Comparison of ENCODE assay signal across 8 cellular contexts in the genomic region with DNA sequence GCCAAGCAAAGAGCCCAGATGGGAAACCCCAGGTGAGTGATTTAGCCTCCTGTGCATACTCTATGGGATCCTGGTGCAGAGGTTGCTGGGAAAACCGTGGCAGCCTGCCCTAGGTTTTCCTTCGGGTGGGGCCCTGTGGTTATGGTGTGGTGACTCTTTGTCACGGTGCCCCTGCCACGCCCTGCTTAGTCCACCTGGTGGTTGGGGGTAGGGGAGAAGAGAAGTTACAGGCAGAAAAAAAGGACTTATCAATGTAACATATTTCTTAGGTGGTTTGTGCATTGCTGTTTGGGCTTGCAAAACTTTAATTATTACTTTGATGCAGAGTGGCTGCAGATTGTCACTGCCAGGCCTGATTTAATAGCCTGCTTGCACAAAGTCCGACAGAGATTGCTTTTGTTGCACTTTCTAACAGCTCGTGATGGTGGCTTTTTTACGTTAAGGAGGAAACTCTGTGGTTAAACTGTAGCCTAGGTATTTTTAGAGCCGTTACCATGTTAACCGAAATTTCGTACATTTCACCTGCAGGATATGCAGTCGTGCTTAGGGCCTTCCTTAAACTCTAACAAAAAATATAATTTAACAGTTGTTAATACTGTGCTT.
DNase-seq lines count a peak whose midpoint lies in the region; ATAC-seq, FAIRE-seq and TF ChIP-seq lines count a peak whose summit lies in the region.

No MANE protein-coding gene starts in this region.

- H3K27me3 ChIP-seq in CD8-positive, alpha-beta memory T cell (ENCODE audit: insufficient read depth, low read length, poor library complexity, severe bottlenecking): no peaks in the 10 kb centered on the region
- H3K27me3 ChIP-seq in bronchial epithelial cell (ENCODE audit: control insufficient read depth, insufficient read depth, low read length): no peaks in the 10 kb centered on the region
- H3K27me3 ChIP-seq in naive thymus-derived CD4-positive, alpha-beta T cell (ENCODE audit: control insufficient read depth in 2 of 2, insufficient read depth in 2 of 2, low read length in 2 of 2): no peaks in the 10 kb centered on the region
- H3K27me3 ChIP-seq in H7 (ENCODE audit: control insufficient read depth, insufficient read depth, low read length): no peaks in the 10 kb centered on the region

- ATAC-seq in GM19324 (IDR thresholded peaks at IDR 0.05; ENCODE audit: low FRiP score, unreplicated experiment) (peak; percentile 78), HG03280 (IDR thresholded peaks at IDR 0.05; ENCODE audit: unreplicated experiment) (peak; percentile 75)
- peak; percentile 89 for ATAC-seq in naive thymus-derived CD4-positive, alpha-beta T cell

- H3K27ac ChIP-seq in CD8-positive, alpha-beta memory T cell (ENCODE audit: low read depth, low read length): peak overlapping the region; percentile 75
- H3K27ac ChIP-seq in naive thymus-derived CD4-positive, alpha-beta T cell (ENCODE audit: low read depth, low read length): peak overlapping the region; percentile 82

- H3K9me3 ChIP-seq in CD8-positive, alpha-beta memory T cell (ENCODE audit: low read length): no peaks in the 10 kb centered on the region
- no peaks in the 10 kb centered on the region for H3K9me3 ChIP-seq in naive thymus-derived CD4-positive, alpha-beta T cell (ENCODE audit: control insufficient read depth in 2 of 3, low read length in 3 of 3)

- DNase-seq in CD8-positive, alpha-beta memory T cell: peak; percentile 7 to 77 (median 67)
- peak; percentile 93 for DNase-seq in SW480 (ENCODE audit: low spot score)
- DNase-seq in bronchial epithelial cell (ENCODE audit: low read depth): peak; percentile 92
- DNase-seq in naive thymus-derived CD4-positive, alpha-beta T cell: peak in 8 of 9 donors; percentile 50 to 84 (median 73)
- peak; percentile 62 for DNase-seq in urothelium cell line (ENCODE audit: low spot score)
- no peak for DNase-seq in H7

- FAIRE-seq in bronchial epithelial cell (lab: Jason Lieb, UNC): no peak
- no peak for FAIRE-seq in urothelium cell line (lab: Jason Lieb, UNC)

- CTCF ChIA-PET in CD8-positive, alpha-beta memory T cell (lab: Charles Lee): interaction anchor here (1.1 to 6.4 kb wide), 5 partner anchors 16 to 525 kb away, joined by 3 to 106 read pairs (median 4); partner anchors contain the start of genes KLLN and PTEN
- CTCF ChIA-PET in naive thymus-derived CD4-positive, alpha-beta T cell (lab: Charles Lee): interaction anchor here (0.5 to 5.5 kb wide), 7 partner anchors 115 to 547 kb away, joined by 3 to 108 read pairs (median 3); partner anchors contain the start of genes KLLN and PTEN

- no peaks in the 10 kb centered on the region for H3K27me3 Mint-ChIP-seq in CD8-positive, alpha-beta memory T cell
- no peaks in the 10 kb centered on the region for H3K27me3 Mint-ChIP-seq in naive thymus-derived CD4-positive, alpha-beta T cell

- H3K36me3 ChIP-seq in CD8-positive, alpha-beta memory T cell (ENCODE audit: insufficient read depth, low read length): no peaks in the 10 kb centered on the region
- H3K36me3 ChIP-seq in bronchial epithelial cell (ENCODE audit: control insufficient read depth, insufficient read depth, low read length) (no peaks in the 10 kb centered on the region), H7 (replicated peaks; ENCODE audit: control insufficient read depth, insufficient read depth, low read length) (no peaks in the 10 kb centered on the region)
- H3K36me3 ChIP-seq in naive thymus-derived CD4-positive, alpha-beta T cell (ENCODE audit: control insufficient read depth in 2 of 3, insufficient read depth in 3 of 3, low read length in 3 of 3): no peaks in the 10 kb centered on the region

- no peaks in the 10 kb centered on the region for H3K36me3 Mint-ChIP-seq in CD8-positive, alpha-beta memory T cell
- peaks cover 0 to 10% (median 0%) of the 10 kb centered on the region in 5 donors for H3K36me3 Mint-ChIP-seq in naive thymus-derived CD4-positive, alpha-beta T cell

- intact Hi-C loops in naive thymus-derived CD4-positive, alpha-beta T cell (cut with micrococcal nuclease): loop anchor here (1.0 to 10.0 kb wide), 19 partner anchors 15 to 1319 kb away; partner anchors contain the start of genes FAS (in 2 of the 2), ATAD1 (in 1 of the 2), IFIT5 (in 1 of the 2) and KIF20B (in 1 of the 2)

- H3K4me3 Mint-ChIP-seq in CD8-positive, alpha-beta memory T cell: peak overlapping the region in 3 of 7 donors; percentile 24 to 89 (median 86)
- peak overlapping the region in 1 of 10 donors; percentile 67 for H3K4me3 Mint-ChIP-seq in naive thymus-derived CD4-positive, alpha-beta T cell

- peaks cover 0 to 23% (median 9%) of the 10 kb centered on the region in 3 donors for H3K4me1 Mint-ChIP-seq in CD8-positive, alpha-beta memory T cell
- H3K4me1 Mint-ChIP-seq in naive thymus-derived CD4-positive, alpha-beta T cell: peaks cover 0 to 36% (median 30%) of the 10 kb centered on the region in 7 donors

- H3K4me1 ChIP-seq in CD8-positive, alpha-beta memory T cell (ENCODE audit: insufficient read depth, low read length): peaks cover 64% of the 10 kb centered on the region
- peaks cover 39 to 64% of the 10 kb centered on the region in 2 donors for H3K4me1 ChIP-seq in naive thymus-derived CD4-positive, alpha-beta T cell (ENCODE audit: control insufficient read depth in 2 of 2, insufficient read depth in 2 of 2, low read length in 2 of 2)

- no peaks in the 10 kb centered on the region for H3K9me3 Mint-ChIP-seq in CD8-positive, alpha-beta memory T cell
- peaks cover 0 to 4% (median 0%) of the 10 kb centered on the region in 11 donors for H3K9me3 Mint-ChIP-seq in naive thymus-derived CD4-positive, alpha-beta T cell

- POLR2A ChIA-PET in CD8-positive, alpha-beta memory T cell (lab: Charles Lee): interaction anchor here (0.9 to 3.6 kb wide), 4 partner anchors 19 to 568 kb away, joined by 3 to 22 read pairs (median 4); partner anchors contain the start of genes ATAD1, KLLN and PTEN
- POLR2A ChIA-PET in naive thymus-derived CD4-positive, alpha-beta T cell (lab: Charles Lee): interaction anchor here (0.5 to 7.0 kb wide), 8 partner anchors 11 to 567 kb away, joined by 3 to 104 read pairs (median 4); partner anchors contain the start of genes ATAD1, KLLN, PTEN and RNLS

- peak overlapping the region in 1 of 8 donors; percentile 95 for H3K27ac Mint-ChIP-seq in CD8-positive, alpha-beta memory T cell
- H3K27ac Mint-ChIP-seq in naive thymus-derived CD4-positive, alpha-beta T cell: no peak overlapping the region

- H3K4me3 ChIP-seq in CD8-positive, alpha-beta memory T cell (ENCODE audit: low read length): peak overlapping the region; percentile 51
- H3K4me3 ChIP-seq in bronchial epithelial cell (ENCODE audit: low read depth, low read length) (no peak overlapping the region), H7 (ENCODE audit: insufficient read depth, low read depth, low read length) (no peak overlapping the region)
- H3K4me3 ChIP-seq in naive thymus-derived CD4-positive, alpha-beta T cell (ENCODE audit: low read length): peak overlapping the region; percentile 45

- no peak for TF ChIP-seq CTCF in bronchial epithelial cell (IDR thresholded peaks at IDR 0.05; ENCODE audit: insufficient read depth, low read length, severe bottlenecking)

Comparison
In these comparisons a context has a peak if more than half of its experiments do, and no peak if none do; other contexts are left out.
1. H3K4me3 ChIP-seq: peak in CD8-positive, alpha-beta memory T cell (single experiment) and naive thymus-derived CD4-positive, alpha-beta T cell (single experiment); none in bronchial epithelial cell (single experiment) and H7 (single experiment).
2. Peak in every context shown above with its lines, with median percentiles within 50 percentile points of each other: ATAC-seq.